ENCODE assay signal across 33 cellular contexts in genomic region chr1:56833088-56833487, GRCh38. TPM values are rescaled to one million over a fixed set of nuclear protein-coding genes. Genes with fewer than 3 reads are reported as not detected.
A peak's percentile ranks its signal among the peaks of the same experiment; 100 is the strongest.
DNase-seq lines count a peak whose midpoint lies in the region; ATAC-seq, FAIRE-seq and TF ChIP-seq lines count a peak whose summit lies in the region.
"Had no signal": no experiment of that assay in that cellular context is flagged by ENCODE, and none has a peak within 500 bp of the region (broad histone marks: within the 10 kb centered on the region; RNA-seq: fewer than 3 reads in every experiment).

No MANE protein-coding gene starts in this region.

- H3K27me3 Mint-ChIP-seq in astrocyte (ENCODE audit: low read depth, unreplicated experiment) = peaks cover 16% of the 10 kb centered on the region
- H3K27me3 Mint-ChIP-seq: activated CD4-positive, alpha-beta T cell treated with anti-CD3 and anti-CD28 coated beads, Interleukin-2, amount 10 ng/mL, durations not matched to agents 24 days and 14 days had no signal

- H4K20me1 ChIP-seq in GM23248 (ENCODE audit: insufficient read depth) (no peaks in the 10 kb centered on the region), astrocyte (ENCODE audit: insufficient read depth, low read length) (no peaks in the 10 kb centered on the region), fibroblast of lung (ENCODE audit: control insufficient read depth, extremely low read depth, insufficient read depth, low read length) (no peaks in the 10 kb centered on the region), neural cell (ENCODE audit: insufficient read depth) (no peaks in the 10 kb centered on the region)

- peaks cover 6% of the 10 kb centered on the region for H3K4me1 Mint-ChIP-seq in astrocyte (ENCODE audit: low read depth, unreplicated experiment)
- H3K4me1 Mint-ChIP-seq: activated CD4-positive, alpha-beta T cell treated with anti-CD3 and anti-CD28 coated beads, Interleukin-2, amount 10 ng/mL, durations not matched to agents 24 days and 14 days; stimulated activated memory B cell treated with anti-CD40 and anti-IgM and Interleukin-4, amounts not matched to agents 10 μg/mL and 1 μg/mL and 100 μg/mL, for 72 hours had no signal

- H3K4me3 Mint-ChIP-seq in astrocyte (ENCODE audit: unreplicated experiment) = no peak overlapping the region
- H3K4me3 Mint-ChIP-seq: activated CD4-positive, alpha-beta T cell treated with anti-CD3 and anti-CD28 coated beads, Interleukin-2, amount 10 ng/mL, durations not matched to agents 24 days and 14 days; activated naive CD4-positive, alpha-beta T cell treated with anti-CD3 and anti-CD28 coated beads, Interleukin-2, amount 50 U/mL, for 24 hours; stimulated activated memory B cell treated with anti-CD40 and anti-IgM and Interleukin-4, amounts not matched to agents 10 μg/mL and 1 μg/mL and 100 μg/mL, for 72 hours; T-cell had no signal

- TF ChIP-seq CTCF in astrocyte (IDR thresholded peaks at IDR 0.05; ENCODE audit: insufficient read depth, low read depth, low read length) (no peak), fibroblast of lung (conservative IDR thresholded peaks at IDR 0.05 in 1 of 2, IDR thresholded peaks at IDR 0.05 in 1 of 2; ENCODE audit: low read depth in 1 of 2, low read length in 2 of 2) (no peak), neural cell (IDR thresholded peaks at IDR 0.05; ENCODE audit: poor library complexity, severe bottlenecking) (peak; percentile 61)

- H3K4me3 ChIP-seq in GM23248 (no peak overlapping the region), astrocyte (ENCODE audit: insufficient read depth, low read depth, low read length) (no peak overlapping the region), fibroblast of lung (replicated peaks in 1 of 4; ENCODE audit: control extremely low read depth in 1 of 4, insufficient read depth in 1 of 4, low read depth in 3 of 4, low read length in 4 of 4) (no peak overlapping the region), neural cell (ENCODE audit: low read length) (no peak overlapping the region)
- H3K4me3 ChIP-seq: Peyer's patch, transverse colon had no signal

- H3F3A ChIP-seq in GM23248 (ENCODE audit: insufficient read depth) = no peaks in the 10 kb centered on the region
- H3F3A ChIP-seq in neural cell (ENCODE audit: insufficient read depth, low read length, poor library complexity, severe bottlenecking) = no peaks in the 10 kb centered on the region

- no peak for TF ChIP-seq EP300 in neural cell (conservative IDR thresholded peaks at IDR 0.05; ENCODE audit: poor library complexity, severe bottlenecking)

- WGBS in GM23248 (ENCODE audit: low coverage in 1 of 2, low lambda C conversion rate in 2 of 2, missing lambda C conversion rate in 2 of 2), 2 experiments = 97 to 100% methylated on average over 4 of the region's 4 CpGs

- 0 out of 2 replicates have a peak overlapping the region, but pooled peaks have one; percentile 1 for H2AFZ ChIP-seq in GM23248
- peak overlapping the region; percentile 30 for H2AFZ ChIP-seq in astrocyte (ENCODE audit: low read depth, low read length)
- peak overlapping the region; percentile 9 for H2AFZ ChIP-seq in fibroblast of lung (ENCODE audit: low read length)
- H2AFZ ChIP-seq in neural cell (ENCODE audit: low read depth, low read length) = no peak overlapping the region

- no peaks in the 10 kb centered on the region for H3K36me3 Mint-ChIP-seq in astrocyte (ENCODE audit: low read depth, unreplicated experiment)
- H3K36me3 Mint-ChIP-seq: activated naive CD4-positive, alpha-beta T cell treated with anti-CD3 and anti-CD28 coated beads, Interleukin-2, amount 50 U/mL, for 24 hours; immature natural killer cell; stimulated activated memory B cell treated with anti-CD40 and anti-IgM and Interleukin-4, amounts not matched to agents 10 μg/mL and 1 μg/mL and 100 μg/mL, for 72 hours; T-cell had no signal

- H3K9me3 Mint-ChIP-seq in astrocyte (ENCODE audit: unreplicated experiment) = peaks cover 2% of the 10 kb centered on the region
- H3K9me3 Mint-ChIP-seq: activated CD4-positive, alpha-beta T cell treated with anti-CD3 and anti-CD28 coated beads, Interleukin-2, amount 10 ng/mL, durations not matched to agents 24 days and 14 days; activated naive CD4-positive, alpha-beta T cell treated with anti-CD3 and anti-CD28 coated beads, Interleukin-2, amount 50 U/mL, for 24 hours; activated T-helper 2 cell treated with anti-CD3 and anti-CD28 coated beads, Interferon-gamma antibody, Interleukin-2, Interleukin-4, amounts not matched to agents 10 μg/mL and 5 μg/mL and 100 μg/mL, durations not matched to agents 14 hours and 24 hours and 36 hours; stimulated activated memory B cell treated with anti-CD40 and anti-IgM and Interleukin-4, amounts not matched to agents 10 μg/mL and 1 μg/mL and 100 μg/mL, for 72 hours; T-cell had no signal

- H3K9me2 ChIP-seq in GM23248 (ENCODE audit: insufficient read depth) = no peaks in the 10 kb centered on the region
- no peaks in the 10 kb centered on the region for H3K9me2 ChIP-seq in neural cell (ENCODE audit: insufficient read depth, low read length)

- peak; percentile 72 for TF ChIP-seq RAD21 in neural cell (conservative IDR thresholded peaks at IDR 0.05)

- peak overlapping the region; percentile 75 for H3K27ac Mint-ChIP-seq in astrocyte (ENCODE audit: unreplicated experiment)
- H3K27ac Mint-ChIP-seq: activated CD4-positive, alpha-beta T cell treated with anti-CD3 and anti-CD28 coated beads, Interleukin-2, amount 10 ng/mL, durations not matched to agents 24 days and 14 days; activated naive CD4-positive, alpha-beta T cell treated with anti-CD3 and anti-CD28 coated beads, Interleukin-2, amount 50 U/mL, for 24 hours; activated T-helper 2 cell treated with anti-CD3 and anti-CD28 coated beads, Interferon-gamma antibody, Interleukin-2, Interleukin-4, amounts not matched to agents 10 μg/mL and 5 μg/mL and 100 μg/mL, durations not matched to agents 14 hours and 24 hours and 36 hours; stimulated activated memory B cell treated with anti-CD40 and anti-IgM and Interleukin-4, amounts not matched to agents 10 μg/mL and 1 μg/mL and 100 μg/mL, for 72 hours; T-cell had no signal

- H3K27me3 ChIP-seq in GM23248 (replicated peaks; ENCODE audit: insufficient read depth) = no peaks in the 10 kb centered on the region
- no peaks in the 10 kb centered on the region for H3K27me3 ChIP-seq in astrocyte (ENCODE audit: insufficient read depth, low read length)
- no peaks in the 10 kb centered on the region for H3K27me3 ChIP-seq in fibroblast of lung (ENCODE audit: control insufficient read depth, insufficient read depth, low read length)
- H3K27me3 ChIP-seq in neural cell (ENCODE audit: insufficient read depth, low read depth, low read length) = no peaks in the 10 kb centered on the region
- H3K27me3 ChIP-seq: Peyer's patch had no signal

- no peak for ATAC-seq in GM18909 (IDR thresholded peaks at IDR 0.05; ENCODE audit: poor library complexity, unreplicated experiment)
- ATAC-seq: HCT116; stimulated activated memory B cell treated with anti-CD40 and anti-IgM and Interleukin-4, amounts not matched to agents 10 μg/mL and 1 μg/mL and 100 μg/mL, for 72 hours; T-cell had no signal

- H3K36me3 ChIP-seq in GM23248 (ENCODE audit: low read depth) (no peaks in the 10 kb centered on the region), astrocyte (ENCODE audit: insufficient read depth, low read length) (no peaks in the 10 kb centered on the region), fibroblast of lung (ENCODE audit: control insufficient read depth, insufficient read depth, low read length) (no peaks in the 10 kb centered on the region), neural cell (ENCODE audit: insufficient read depth, low read length) (no peaks in the 10 kb centered on the region)
- H3K36me3 ChIP-seq: Peyer's patch, transverse colon, WERI-Rb-1 had no signal

- H3K4me1 ChIP-seq in GM23248 (ENCODE audit: insufficient read depth) (peaks cover 16% of the 10 kb centered on the region), astrocyte (ENCODE audit: insufficient read depth, low read length) (peaks cover 13% of the 10 kb centered on the region), fibroblast of lung (ENCODE audit: control insufficient read depth, extremely low read depth, insufficient read depth, low read length) (peaks cover 3% of the 10 kb centered on the region)
- H3K4me1 ChIP-seq: Peyer's patch, transverse colon had no signal

- H3K79me2 ChIP-seq in GM23248 (ENCODE audit: insufficient read depth) (no peaks in the 10 kb centered on the region), astrocyte (ENCODE audit: insufficient read depth, low read length) (no peaks in the 10 kb centered on the region), fibroblast of lung (ENCODE audit: control insufficient read depth, insufficient read depth, low read length) (no peaks in the 10 kb centered on the region), neural cell (replicated peaks; ENCODE audit: insufficient read depth, low read length) (no peaks in the 10 kb centered on the region)

- no peak overlapping the region for H3K27ac ChIP-seq in GM23248
- peak overlapping the region; percentile 69 for H3K27ac ChIP-seq in astrocyte (ENCODE audit: low read depth, low read length)
- H3K27ac ChIP-seq in fibroblast of lung (ENCODE audit: insufficient read depth, low read length) = peak overlapping the region; percentile 36
- no peak overlapping the region for H3K27ac ChIP-seq in neural cell (ENCODE audit: low read length)
- H3K27ac ChIP-seq: Peyer's patch, transverse colon, WERI-Rb-1 had no signal

- FAIRE-seq in astrocyte (lab: Jason Lieb, UNC) = peak; percentile 13
- FAIRE-seq: endometrium had no signal

- in situ Hi-C loops in GM23248 (cut with MboI) = loop anchor here (10.0 to 25.0 kb wide), 3 partner anchors 142 to 1329 kb away; no protein-coding TSS in a partner anchor

- DNase-seq in GM23248 = no peak
- DNase-seq in astrocyte (ENCODE audit: low read depth) = no peak
- no peak for DNase-seq in fibroblast of lung (ENCODE audit: low read depth in 2 of 2)
- DNase-seq in cerebellum (ENCODE audit: low spot score) = no peak
- DNase-seq in NCI-H510A treated with DMSO at 0.1 percent for 48 hours (lab: John Stamatoyannopoulos, UW) = no peak
- DNase-seq: activated CD4-positive, alpha-beta T cell treated with anti-CD3 and anti-CD28 coated beads, Interleukin-2, amount 10 ng/mL, durations not matched to agents 24 days and 14 days; activated CD8-positive, alpha-beta memory T cell treated with anti-CD3 and anti-CD28 coated beads for 24 hours; activated T-cell treated with anti-CD3 and anti-CD28 coated beads for 4 hours; C1 segment of cervical spinal cord; central memory CD4-positive, alpha-beta T cell; COR-L47; immature natural killer cell; Karpas-422; NCI-H1417; NCI-H2029 treated with DMSO at 0.1 percent for 48 hours; NCI-H526; Peyer's patch; SHP77 treated with DMSO at 0.1 percent for 48 hours; T-cell; transverse colon; WERI-Rb-1 had no signal

- H3K4me2 ChIP-seq in GM23248 (ENCODE audit: unreplicated experiment) (no peak overlapping the region), astrocyte (ENCODE audit: low read length) (peak overlapping the region; percentile 20), fibroblast of lung (ENCODE audit: extremely low read depth, insufficient read depth, low read length) (no peak overlapping the region), neural cell (ENCODE audit: low read length) (no peak overlapping the region)

- H3K9me3 ChIP-seq in GM23248 (ENCODE audit: low read depth) (no peaks in the 10 kb centered on the region), astrocyte (ENCODE audit: insufficient read depth, low read depth, low read length) (no peaks in the 10 kb centered on the region), fibroblast of lung (ENCODE audit: control insufficient read depth, insufficient read depth, low read depth, low read length) (no peaks in the 10 kb centered on the region), neural cell (ENCODE audit: low read length) (no peaks in the 10 kb centered on the region)
- H3K9me3 ChIP-seq: Peyer's patch, transverse colon had no signal

- no peak overlapping the region for H3K9ac ChIP-seq in GM23248
- H3K9ac ChIP-seq in astrocyte (ENCODE audit: low read length) = peak overlapping the region; percentile 43
- no peak overlapping the region for H3K9ac ChIP-seq in fibroblast of lung (ENCODE audit: insufficient read depth, low read length)
- H3K9ac ChIP-seq in neural cell (ENCODE audit: low read length) = no peak overlapping the region

RNA-seq across cellular contexts. Expression of gene FYB2, which starts 13.9 kb away (rescaled TPM):
- total RNA-seq in GM23248 (2014; rRNA removed; shearing (Covaris generic)) = not detected in 2 replicates
- polyA plus RNA-seq in GM23248 (2016; fragmentation: Nextera tagmentation; extraction: Ambion mirVana) (not detected in 2 replicates), fibroblast of lung (not detected in 2 replicates), neural cell (0.69 TPM in 1 of 2 replicates, not detected in the other)
- total RNA-seq in astrocyte (0.14 and 0.26 TPM in 2 replicates), fibroblast of lung (not detected in 2 replicates), cerebellum (1.1 TPM)
- not detected in 2 replicates for polyA plus RNA-seq in fibroblast of lung (2012)
- polyA minus RNA-seq in fibroblast of lung (ENCODE audit: low replicate concordance) (not detected in 2 replicates), neural cell (0.23 TPM in 1 of 2 replicates, not detected in the other)
- total RNA-seq: activated CD4-positive, alpha-beta T cell treated with anti-CD3 and anti-CD28 coated beads, Interleukin-2, amount 10 ng/mL, durations not matched to agents 24 days and 14 days; activated T-helper 2 cell treated with anti-CD3 and anti-CD28 coated beads, Interferon-gamma antibody, Interleukin-2, Interleukin-4, amounts not matched to agents 10 μg/mL and 5 μg/mL and 100 μg/mL, durations not matched to agents 14 hours and 24 hours and 36 hours; dermis microvascular lymphatic vessel endothelial cell; G401; glomerular endothelial cell; mesenteric fat pad; subcutaneous adipose tissue; T-cell had no signal
- polyA plus RNA-seq: immature natural killer cell had no signal

RNA-seq across cellular contexts. Expression of gene C8A, which starts 21.5 kb away (rescaled TPM):
- total RNA-seq in GM23248 (2014; rRNA removed; shearing (Covaris generic)) = not detected in 2 replicates
- polyA plus RNA-seq in GM23248 (2016; fragmentation: Nextera tagmentation; extraction: Ambion mirVana) (not detected in 2 replicates), fibroblast of lung (not detected in 2 replicates), neural cell (not detected in 2 replicates)
- total RNA-seq in astrocyte (not detected in 2 replicates), fibroblast of lung (not detected in 2 replicates), cerebellum (not detected)
- not detected in 2 replicates for polyA plus RNA-seq in fibroblast of lung (2012)
- polyA minus RNA-seq in fibroblast of lung (ENCODE audit: low replicate concordance) (not detected in 2 replicates), neural cell (not detected in 2 replicates)
- total RNA-seq: activated CD4-positive, alpha-beta T cell treated with anti-CD3 and anti-CD28 coated beads, Interleukin-2, amount 10 ng/mL, durations not matched to agents 24 days and 14 days; activated T-helper 2 cell treated with anti-CD3 and anti-CD28 coated beads, Interferon-gamma antibody, Interleukin-2, Interleukin-4, amounts not matched to agents 10 μg/mL and 5 μg/mL and 100 μg/mL, durations not matched to agents 14 hours and 24 hours and 36 hours; dermis microvascular lymphatic vessel endothelial cell; G401; glomerular endothelial cell; mesenteric fat pad; Peyer's patch; subcutaneous adipose tissue; transverse colon had no signal
- polyA plus RNA-seq: immature natural killer cell had no signal

Comparison
In these comparisons a context has a peak if more than half of its experiments do, and no peak if none do; other contexts are left out.
1. H3K27ac ChIP-seq: peak in astrocyte (single experiment) and fibroblast of lung (single experiment); none in GM23248 (single experiment) and neural cell (single experiment).